9 cellular contexts compared by ENCODE assay signal in genomic region chr18:5596585-5596984, GRCh38. TPM values are rescaled to one million over a fixed set of nuclear protein-coding genes. Genes with fewer than 3 reads are reported as not detected.
"Had no signal": no experiment of that assay in that cellular context is flagged by ENCODE, and none has a peak within 500 bp of the region (broad histone marks: within the 10 kb centered on the region; RNA-seq: fewer than 3 reads in every experiment).

No MANE protein-coding gene starts in this region.

- FAIRE-seq: H1, H54, HTR-8/SVneo had no signal

- DNase-seq: H9, HCEC 1CT, HFFc6 had no signal

- H3K36me3 Mint-ChIP-seq: IgD-negative memory B cell had no signal

- H3K4me1 Mint-ChIP-seq: IgD-negative memory B cell had no signal

- H3K27ac Mint-ChIP-seq: GM23338, H9, HFFc6, IgD-negative memory B cell had no signal

- H3K4me3 Mint-ChIP-seq: GM23338, H9, HFFc6 had no signal

- H2AFZ ChIP-seq: GM23338 had no signal

- H3K4me3 ChIP-seq: GM23338 had no signal

- H3K4me2 ChIP-seq: GM23338 had no signal

- H3K27me3 Mint-ChIP-seq: IgD-negative memory B cell had no signal

RNA-seq across cellular contexts. Expression of gene EPB41L3, which starts 52.8 kb away (rescaled TPM):
- total RNA-seq: HT-29 had no signal
